12 cellular contexts compared by ENCODE assay signal in the genomic region with DNA sequence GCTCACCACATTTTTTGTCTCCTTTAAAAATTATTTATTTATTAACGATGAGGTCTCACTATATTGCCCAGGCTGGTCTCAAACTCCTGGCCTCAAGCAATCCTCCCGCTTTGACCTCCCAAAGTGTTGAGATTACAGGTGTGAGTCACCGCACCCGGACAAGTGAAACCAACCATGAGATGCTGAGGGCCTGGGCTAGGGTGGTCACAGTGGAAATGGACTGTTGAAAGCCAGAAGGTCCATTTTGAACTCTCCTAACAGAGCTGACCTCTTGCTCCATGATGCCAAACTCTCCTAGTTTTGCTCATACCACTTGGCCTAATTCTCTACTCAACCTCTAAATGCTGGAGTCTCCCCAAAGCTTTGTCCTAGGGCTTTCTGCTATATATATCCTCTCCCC.
DNase-seq lines count a peak whose midpoint lies in the region; ATAC-seq and TF ChIP-seq lines count a peak whose summit lies in the region.
"Had no signal": no experiment of that assay in that cellular context is flagged by ENCODE, and none has a peak within 500 bp of the region (broad histone marks: within the 10 kb centered on the region; RNA-seq: fewer than 3 reads in every experiment).

No MANE protein-coding gene starts in this region.

- H3K9me2 ChIP-seq in OCI-LY1 (ENCODE audit: low read depth, low read length) = no peaks in the 10 kb centered on the region

- in situ Hi-C loops in ACHN (cut with HindIII; ENCODE audit: low pct_ligation_motif_present, low pct_unique_long_range_greater_than_20kb, low sequenced_read_pairs) = no loop called here

- peaks cover 62 to 98% (median 96%) of the 10 kb centered on the region in 11 experiments for H4K20me1 ChIP-seq in BLaER1 treated with 17β-estradiol and CSF1 and Interleukin-3, amounts not matched to agents 10 nM and 100 nM
- no peaks in the 10 kb centered on the region for H4K20me1 ChIP-seq in OCI-LY1 (ENCODE audit: insufficient read depth, low read length)

- peaks cover 14% of the 10 kb centered on the region for H3K79me2 ChIP-seq in OCI-LY1 (ENCODE audit: insufficient read depth, low read length)

- peak overlapping the region in 3 of 11 experiments; percentile 16 to 61 (median 32); a peak in 3 of 22 replicates for H3K9ac ChIP-seq in BLaER1 treated with 17β-estradiol and CSF1 and Interleukin-3, amounts not matched to agents 10 nM and 100 nM
- H3K9ac ChIP-seq in OCI-LY1 (ENCODE audit: low read length) = peak overlapping the region; percentile 28; the same call in 1 of the 2 replicates

- 0 out of 2 replicates have a peak, but pooled peaks cover 9% of the 10 kb centered on the region for H3F3A ChIP-seq in OCI-LY1 (ENCODE audit: insufficient read depth, low read length)

- ATAC-seq in GM19372 (IDR thresholded peaks at IDR 0.05; ENCODE audit: low read depth, unreplicated experiment) (peak; percentile 4), lower lobe of right lung (no peak), HG03521 (IDR thresholded peaks at IDR 0.05; ENCODE audit: unreplicated experiment) (no peak)
- ATAC-seq: Right ventricle myocardium inferior had no signal

- H3K4me1 ChIP-seq in BLaER1 treated with 17β-estradiol and CSF1 and Interleukin-3, amounts not matched to agents 10 nM and 100 nM = peaks cover 79 to 96% (median 86%) of the 10 kb centered on the region in 10 experiments
- peaks cover 82% of the 10 kb centered on the region for H3K4me1 ChIP-seq in OCI-LY1 (ENCODE audit: insufficient read depth, low read length, severe bottlenecking)
- H3K4me1 ChIP-seq in lower lobe of right lung = peaks cover 42% of the 10 kb centered on the region

- H3K4me3 ChIP-seq in BLaER1 treated with 17β-estradiol and CSF1 and Interleukin-3, amounts not matched to agents 10 nM and 100 nM = no peak overlapping the region
- H3K4me3 ChIP-seq in OCI-LY1 (ENCODE audit: low read depth, low read length, poor library complexity, severe bottlenecking) (no peak overlapping the region), lower lobe of right lung (no peak overlapping the region)
- H3K4me3 ChIP-seq: tibial artery had no signal

- DNase-seq in lower lobe of right lung (no peak), ACHN (no peak), NCI-H524 treated with DMSO at 0.1 percent for 48 hours (lab: John Stamatoyannopoulos, UW) (no peak), NCI-H526 treated with DMSO at 0.1 percent for 48 hours (lab: John Stamatoyannopoulos, UW) (no peak)
- DNase-seq: HCEC 1CT, midbrain, tibial artery had no signal

- peak overlapping the region in 7 of 11 experiments; percentile 3 to 75 (median 51); a peak in 8 of 22 replicates for H3K27ac ChIP-seq in BLaER1 treated with 17β-estradiol and CSF1 and Interleukin-3, amounts not matched to agents 10 nM and 100 nM
- H3K27ac ChIP-seq in OCI-LY1 (ENCODE audit: low read depth, low read length, poor library complexity, severe bottlenecking) (peak overlapping the region; percentile 99), lower lobe of right lung (peak overlapping the region; percentile 37)

- no peak for TF ChIP-seq CTCF in OCI-LY1 (IDR thresholded peaks at IDR 0.05; ENCODE audit: low read length)
- TF ChIP-seq CTCF in lower lobe of right lung (IDR thresholded peaks at IDR 0.05) = no peak

- peak overlapping the region; percentile 71 to 91 (median 85) for H3K4me2 ChIP-seq in BLaER1 treated with 17β-estradiol and CSF1 and Interleukin-3, amounts not matched to agents 10 nM and 100 nM
- peak overlapping the region; percentile 84 for H3K4me2 ChIP-seq in OCI-LY1 (ENCODE audit: low read length)

- intact Hi-C loops in lower lobe of right lung (cut with DNase I) = no loop called here

- peaks cover 0 to 40% (median 4%) of the 10 kb centered on the region in 11 experiments; a peak in 7 of 22 replicates for H3K27me3 ChIP-seq in BLaER1 treated with 17β-estradiol and CSF1 and Interleukin-3, amounts not matched to agents 10 nM and 100 nM
- H3K27me3 ChIP-seq in OCI-LY1 (ENCODE audit: insufficient read depth, low read length) (no peaks in the 10 kb centered on the region), lower lobe of right lung (ENCODE audit: low read depth) (no peaks in the 10 kb centered on the region)
- H3K27me3 ChIP-seq: tibial artery had no signal

- no peak overlapping the region for H2AFZ ChIP-seq in OCI-LY1 (ENCODE audit: low read length)

- H3K9me3 ChIP-seq in BLaER1 treated with 17β-estradiol and CSF1 and Interleukin-3, amounts not matched to agents 10 nM and 100 nM (replicated peaks in 1 of 11) = no peaks in the 10 kb centered on the region
- H3K9me3 ChIP-seq in OCI-LY1 (ENCODE audit: low read length) = no peaks in the 10 kb centered on the region
- no peaks in the 10 kb centered on the region for H3K9me3 ChIP-seq in lower lobe of right lung
- H3K9me3 ChIP-seq: tibial artery had no signal

- H3K36me3 ChIP-seq in BLaER1 treated with 17β-estradiol and CSF1 and Interleukin-3, amounts not matched to agents 10 nM and 100 nM = peaks cover 0 to 8% (median 3%) of the 10 kb centered on the region in 11 experiments; a peak in 7 of 22 replicates
- H3K36me3 ChIP-seq in OCI-LY1 (ENCODE audit: insufficient read depth, low read length) = peaks cover 8% of the 10 kb centered on the region; the same call in 1 of the 2 replicates
- no peaks in the 10 kb centered on the region for H3K36me3 ChIP-seq in lower lobe of right lung
- H3K36me3 ChIP-seq: tibial artery had no signal

Comparison
In these comparisons a context has a peak if more than half of its experiments do, and no peak if none do; other contexts are left out.
1. H3K27ac ChIP-seq: peak in every context shown above with its lines; median percentile 99 in OCI-LY1; 51 in BLaER1 treated with 17β-estradiol and CSF1 and Interleukin-3, amounts not matched to agents 10 nM and 100 nM; 37 in lower lobe of right lung.